Comparison of ENCODE assay signal across 9 cellular contexts in genomic region chr7:28748934-28749584, GRCh38.
DNase-seq lines count a peak whose midpoint lies in the region; ATAC-seq and TF ChIP-seq lines count a peak whose summit lies in the region.
"Had no signal": no experiment of that assay in that cellular context is flagged by ENCODE, and none has a peak within 500 bp of the region (broad histone marks: within the 10 kb centered on the region; RNA-seq: fewer than 3 reads in every experiment).

No MANE protein-coding gene starts in this region.

- ATAC-seq in HG03457 (IDR thresholded peaks at IDR 0.05; ENCODE audit: unreplicated experiment) (no peak), HG02981 (IDR thresholded peaks at IDR 0.05; ENCODE audit: unreplicated experiment) (no peak)
- ATAC-seq: left lobe of liver had no signal

- H3K4me3 ChIP-seq in HFF-Myc (replicated peaks; ENCODE audit: low read depth, low read length), result no peak overlapping the region

- DNase-seq in Daoy (ENCODE audit: low read depth) (peak; percentile 74), HFF-Myc (ENCODE audit: extremely low read depth, low read depth) (peak; percentile 48), RPMI7951 (ENCODE audit: low read depth) (peak; percentile 85), iris pigment epithelial cell (ENCODE audit: low read depth) (peak; percentile 36), cerebellar nuclear complex (lab: John Stamatoyannopoulos, UW) (no peak), NCI-H526 treated with DMSO at 0.1 percent for 48 hours (lab: John Stamatoyannopoulos, UW) (no peak)

- no peak for TF ChIP-seq CTCF in HFF-Myc (IDR thresholded peaks at IDR 0.05; ENCODE audit: low read depth, low read length, missing control alignments)

Comparison
In these comparisons a context has a peak if more than half of its experiments do, and no peak if none do; other contexts are left out.
1. DNase-seq: peak in Daoy (single experiment), HFF-Myc (single experiment), RPMI7951 (single experiment) and iris pigment epithelial cell (single experiment); none in cerebellar nuclear complex (0 of 2) and NCI-H526 treated with DMSO at 0.1 percent for 48 hours (single experiment).